27 cellular contexts compared by ENCODE assay signal in the genomic region with DNA sequence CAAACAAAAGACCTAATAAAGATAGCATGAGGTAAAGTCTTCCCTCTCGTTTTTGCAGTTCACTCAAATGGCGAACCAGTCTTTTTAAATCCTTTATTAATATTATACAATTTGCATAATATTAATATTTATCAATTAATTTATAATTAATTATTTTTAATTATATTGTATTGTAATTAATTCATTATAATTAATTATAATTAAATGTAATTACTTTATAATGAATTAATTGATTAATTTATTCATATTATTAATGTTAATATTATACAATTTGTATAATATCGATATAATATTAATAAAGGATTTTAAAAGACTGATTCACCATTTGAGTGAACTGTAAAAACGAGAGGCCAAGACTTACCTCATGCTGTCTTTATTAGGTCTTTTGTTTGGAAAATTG.
"Had no signal": no experiment of that assay in that cellular context is flagged by ENCODE, and none has a peak within 500 bp of the region (broad histone marks: within the 10 kb centered on the region; RNA-seq: fewer than 3 reads in every experiment).

No MANE protein-coding gene starts in this region.

- H3K36me3 Mint-ChIP-seq: IgD-negative memory B cell had no signal

- H3K4me1 Mint-ChIP-seq: IgD-negative memory B cell had no signal

- H3K27ac ChIP-seq: HL-60, KMS-11, PC-9, Peyer's patch, SJSA1, SK-N-MC had no signal

- H3K4me3 ChIP-seq: K562, PC-9, Peyer's patch, SJSA1, SK-N-MC had no signal

- ATAC-seq: K562 had no signal

- H3K9me3 ChIP-seq: SJSA1 had no signal

- H3K4me1 ChIP-seq: Peyer's patch, SJSA1 had no signal

- H3K27me3 Mint-ChIP-seq: IgD-negative memory B cell had no signal

- H3K27me3 ChIP-seq: Peyer's patch, SJSA1 had no signal

- FAIRE-seq: HTR-8/SVneo, K562 had no signal

- H3K4me3 Mint-ChIP-seq: IgD-negative memory B cell had no signal

- H3K36me3 ChIP-seq: Peyer's patch, SJSA1 had no signal

- H3K27ac Mint-ChIP-seq: IgD-negative memory B cell had no signal

- DNase-seq: Kasumi-1, MM.1S, MV-4-11, NCI-H1048, NCI-H1105, NCI-H1436 treated with DMSO at 0.1 percent for 48 hours, NCI-H1694, NCI-H187 treated with DMSO at 0.1 percent for 48 hours, NCI-H2029 treated with DMSO at 0.1 percent for 48 hours, NCI-H2171 treated with DMSO at 0.1 percent for 48 hours, NCI-H345, NCI-H524, NCI-H526 treated with DMSO at 0.1 percent for 48 hours, NCI-H748 treated with DMSO at 0.1 percent for 48 hours, OCI-M1, PC-9, Peyer's patch, Right ventricle myocardium superior, RPMI8226, SIG-M5 had no signal
